In genomic region chr2:120940726-120941256, GRCh38 we compare ENCODE assay signal across 30 cellular contexts.
DNase-seq lines count a peak whose midpoint lies in the region; FAIRE-seq and TF ChIP-seq lines count a peak whose summit lies in the region.
"Had no signal": no experiment of that assay in that cellular context is flagged by ENCODE, and none has a peak within 500 bp of the region (broad histone marks: within the 10 kb centered on the region; RNA-seq: fewer than 3 reads in every experiment).

No MANE protein-coding gene starts in this region.

- POLR2A ChIA-PET in AG04450 (lab: Yijun Ruan, JAX), result no interaction called here

- TF ChIP-seq CTCF in AG04450 (IDR thresholded peaks at IDR 0.05; ENCODE audit: low read depth, low read length) (no peak), esophagus squamous epithelium (IDR thresholded peaks at IDR 0.05) (no peak)

- H4K12ac ChIP-seq in trophoblast cell (ENCODE audit: low read depth, low read length), result no peak overlapping the region

- peak overlapping the region; percentile 38 for H2BK12ac ChIP-seq in trophoblast cell (ENCODE audit: low read length)

- H3K27me3 ChIP-seq in AG04450 (ENCODE audit: control insufficient read depth, insufficient read depth, low read length) (no peaks in the 10 kb centered on the region), esophagus squamous epithelium (peaks cover 0 to 8% (median 0%) of the 10 kb centered on the region in 4 donors), trophoblast cell (ENCODE audit: insufficient read depth, low read length) (no peaks in the 10 kb centered on the region), small intestine (ENCODE audit: control insufficient read depth in 2 of 2, insufficient read depth in 2 of 2, low read length in 2 of 2) (no peaks in the 10 kb centered on the region)

- no peaks in the 10 kb centered on the region for H3K79me2 ChIP-seq in trophoblast cell (ENCODE audit: control insufficient read depth, insufficient read depth, low read length, poor library complexity)

- intact Hi-C loops in esophagus squamous epithelium (cut with DNase I), result no loop called here

- no peak overlapping the region for H3K23ac ChIP-seq in trophoblast cell (ENCODE audit: low read length)

- H3K18ac ChIP-seq in trophoblast cell (ENCODE audit: low read length), result no peak overlapping the region

- H3K9me3 ChIP-seq in AG04450 (ENCODE audit: control insufficient read depth, insufficient read depth, low read length) (no peaks in the 10 kb centered on the region), esophagus squamous epithelium (no peaks in the 10 kb centered on the region), trophoblast cell (ENCODE audit: insufficient read depth, low read depth, low read length) (peaks cover 3% of the 10 kb centered on the region), small intestine (ENCODE audit: control insufficient read depth, low read depth) (no peaks in the 10 kb centered on the region)

- no peak for DNase-seq in AG04450 (ENCODE audit: low read depth, low spot score)
- DNase-seq in esophagus squamous epithelium (lab: John Stamatoyannopoulos, UW), result no peak
- DNase-seq in trophoblast cell, result no peak
- DNase-seq in small intestine, result no peak
- no peak for DNase-seq in NCI-H2107 (lab: John Stamatoyannopoulos, UW)
- DNase-seq in activated CD4-positive, alpha-beta T cell treated with anti-CD3 and anti-CD28 coated beads, Interleukin-2, amount 50 U/mL, for 4 hours, result no peak
- DNase-seq: activated CD4-positive, alpha-beta T cell treated with anti-CD3 and anti-CD28 coated beads, Interleukin-2, amount 10 ng/mL, durations not matched to agents 24 days and 14 days; activated gamma-delta T cell treated with Interleukin-2 at 50 U/mL for 16 hours; activated naive CD8-positive, alpha-beta T cell treated with anti-CD3 and anti-CD28 coated beads, Interleukin-2, amount 10 ng/mL, durations not matched to agents 7 days and 5 days; activated T-cell treated with anti-CD3 and anti-CD28 coated beads, Interleukin-2, amount 50 U/mL, for 24 hours; aorta; C1 segment of cervical spinal cord; central memory CD4-positive, alpha-beta T cell; DMS153; H9; islet precursor cell; Karpas-422; midbrain; naive B cell; NCI-H1417; NCI-H2029; NCI-H526; NK-92 treated with Interleukin-12 subunit alpha and Interleukin-12 subunit beta, amount 100 ng/mL, for 24 hours; occipital lobe; PC-9; SIG-M5; stimulated activated naive CD8-positive, alpha-beta T cell treated with anti-CD3 and anti-CD28 coated beads, Interleukin-15, Interleukin-2, amounts not matched to agents 100 U/mL and 50 U/mL, for 24 hours; T-cell had no signal

- no peak for FAIRE-seq in small intestine (lab: Jason Lieb, UNC)

- H3K4me1 ChIP-seq in esophagus squamous epithelium, result peaks cover 32 to 79% (median 55%) of the 10 kb centered on the region in 3 donors
- H3K4me1 ChIP-seq in trophoblast cell (ENCODE audit: control insufficient read depth in 1 of 2, insufficient read depth in 2 of 2, low read length in 2 of 2), result peaks cover 35 to 44% of the 10 kb centered on the region in 2 experiments
- no peaks in the 10 kb centered on the region for H3K4me1 ChIP-seq in small intestine (ENCODE audit: control insufficient read depth in 2 of 2, insufficient read depth in 1 of 2, low read depth in 1 of 2, low read length in 1 of 2)

- peak overlapping the region; percentile 3 for H2AK5ac ChIP-seq in trophoblast cell (ENCODE audit: low read length)

- H2AFZ ChIP-seq in trophoblast cell (ENCODE audit: insufficient read depth, low read length, poor library complexity), result peak overlapping the region; percentile 23
- H2AFZ ChIP-seq: PC-9 had no signal

- no peak overlapping the region for H4K8ac ChIP-seq in trophoblast cell (ENCODE audit: low read depth, low read length)

- H2BK120ac ChIP-seq in trophoblast cell (ENCODE audit: insufficient read depth, low read length, poor library complexity), result no peak overlapping the region

- no peak overlapping the region for H3K4me2 ChIP-seq in trophoblast cell (ENCODE audit: low read length)
- H3K4me2 ChIP-seq: PC-9 had no signal

- TF ChIP-seq POLR2A in esophagus squamous epithelium (IDR thresholded peaks at IDR 0.05), result no peak

- H3K14ac ChIP-seq in trophoblast cell (ENCODE audit: low read length), result peak overlapping the region; percentile 17

- H2BK5ac ChIP-seq in trophoblast cell (ENCODE audit: low read depth, low read length, poor library complexity), result no peak overlapping the region

- H3K4ac ChIP-seq in trophoblast cell (ENCODE audit: low read depth, low read length), result no peak overlapping the region

- CTCF ChIA-PET in AG04450 (lab: Charles Lee), result interaction anchor here (0.6 to 1.3 kb wide), 3 partner anchors 8 to 246 kb away, joined by 3 to 5 read pairs (median 4); no protein-coding TSS in a partner anchor

- no peak overlapping the region for H3K9ac ChIP-seq in trophoblast cell (ENCODE audit: low read length)

- peaks cover 13% of the 10 kb centered on the region for H3K79me1 ChIP-seq in trophoblast cell (ENCODE audit: low read length)

- no peak overlapping the region for H3K4me3 ChIP-seq in AG04450 (ENCODE audit: low read depth, low read length)
- H3K4me3 ChIP-seq in esophagus squamous epithelium, result no peak overlapping the region
- no peak overlapping the region for H3K4me3 ChIP-seq in trophoblast cell (ENCODE audit: low read depth, low read length)
- H3K4me3 ChIP-seq in small intestine (ENCODE audit: low read depth in 1 of 2, low read length in 2 of 2), result no peak overlapping the region
- H3K4me3 ChIP-seq: PC-9, skin epidermis had no signal

- H3K36me3 ChIP-seq in esophagus squamous epithelium (no peaks in the 10 kb centered on the region), trophoblast cell (ENCODE audit: control insufficient read depth in 1 of 2, insufficient read depth in 2 of 2, low read length in 2 of 2) (no peaks in the 10 kb centered on the region), small intestine (ENCODE audit: control insufficient read depth in 2 of 2, insufficient read depth in 2 of 2, low read length in 2 of 2) (no peaks in the 10 kb centered on the region)

- peak overlapping the region; percentile 45 for H4K91ac ChIP-seq in trophoblast cell (ENCODE audit: low read depth, low read length)

- H3K27ac ChIP-seq in AG04450 (ENCODE audit: low read depth, low read length) (peak overlapping the region; percentile 94), esophagus squamous epithelium (peak overlapping the region in 3 of 4 donors; percentile 27 to 58 (median 28)), trophoblast cell (ENCODE audit: low read depth, low read length) (no peak overlapping the region), small intestine (ENCODE audit: low read depth in 1 of 2, low read length in 1 of 2) (no peak overlapping the region)
- H3K27ac ChIP-seq: PC-9, skin epidermis had no signal

- 88 to 94% methylated on average over 8 of the region's 9 CpGs for WGBS in esophagus squamous epithelium, 2 donors
- WGBS in trophoblast cell (ENCODE audit: extremely low coverage, insufficient coverage, insufficient read length), result no CpG with 5 or more reads among the region's 9 CpGs
- WGBS in small intestine, 3 donors, result 78 to 86% (median 85%) methylated on average over 9 of the region's 9 CpGs

TF ChIP-seq in PFSK-1, 5 proteins besides CTCF, POLR2A, EP300 and RAD21:
- TF ChIP-seq FOXP2 (optimal IDR thresholded peaks at IDR 0.05; ENCODE audit: borderline replicate concordance, extremely low read depth, extremely low read length, insufficient read depth), result peak; percentile 22
- TF ChIP-seq REST (IDR thresholded peaks at IDR 0.05; ENCODE audit: insufficient read depth in 1 of 2, low read depth in 2 of 2, low read length in 2 of 2), result no peak

Comparison
In these comparisons a context has a peak if more than half of its experiments do, and no peak if none do; other contexts are left out.
1. H3K27ac ChIP-seq: peak in AG04450 (single experiment) and esophagus squamous epithelium (3 of 4); none in trophoblast cell (single experiment) and small intestine (0 of 2).